Comparison of ENCODE assay signal across 32 cellular contexts in the genomic region with DNA sequence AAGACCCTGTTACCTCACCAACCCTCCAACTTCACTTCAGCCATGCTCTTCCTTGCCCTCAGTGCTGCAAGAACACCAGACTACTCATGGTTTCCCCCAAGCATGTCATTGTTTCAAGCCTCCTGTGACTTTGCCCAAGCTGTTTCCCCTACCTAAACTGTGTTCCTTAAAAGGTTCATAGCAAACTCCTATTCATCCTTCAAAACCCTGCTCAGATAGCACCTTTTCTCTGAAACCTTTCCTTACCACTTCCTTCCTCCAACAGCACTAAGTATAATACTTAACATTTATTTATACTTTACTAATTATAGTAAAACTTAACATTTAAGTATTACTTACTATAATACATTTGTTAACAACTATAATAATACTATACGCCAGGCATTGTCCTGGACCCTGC.
"Had no signal": no experiment of that assay in that cellular context is flagged by ENCODE, and none has a peak within 500 bp of the region (broad histone marks: within the 10 kb centered on the region; RNA-seq: fewer than 3 reads in every experiment).

No MANE protein-coding gene starts in this region.

- ATAC-seq: activated CD8-positive, alpha-beta T cell treated with anti-CD3 and anti-CD28 coated beads for 36 hours; activated naive CD4-positive, alpha-beta T cell treated with anti-CD3 and anti-CD28 coated beads, Interleukin-2, amount 50 U/mL, for 72 hours; activated T-cell treated with anti-CD3 and anti-CD28 coated beads, Interleukin-2, amount 50 U/mL, for 4 hours; activated T-cell treated with anti-CD3 and anti-CD28 coated beads, Interleukin-2, amount 50 U/mL, for 72 hours; activated T-helper 17 cell treated with anti-CD3 and anti-CD28 coated beads, Interleukin-2, amount 50 U/mL, for 72 hours; body of pancreas had no signal

- H3K9me3 Mint-ChIP-seq: activated B cell treated with CpG ODN at 0.5 μM for 24 hours; activated CD4-positive, alpha-beta memory T cell treated with anti-CD3 and anti-CD28 coated beads for 36 hours; activated CD4-positive, alpha-beta T cell treated with anti-CD3 and anti-CD28 coated beads, Interleukin-2, amount 10 ng/mL, durations not matched to agents 24 days and 14 days; activated CD8-positive, alpha-beta T cell treated with anti-CD3 and anti-CD28 coated beads for 36 hours; activated naive CD4-positive, alpha-beta T cell treated with anti-CD3 and anti-CD28 coated beads for 36 hours; activated naive CD4-positive, alpha-beta T cell treated with anti-CD3 and anti-CD28 coated beads, Interleukin-2, amount 50 U/mL, for 72 hours; activated T-cell treated with anti-CD3 and anti-CD28 coated beads, Interleukin-2, amount 50 U/mL, for 4 hours; activated T-cell treated with anti-CD3 and anti-CD28 coated beads, Interleukin-2, amount 50 U/mL, for 72 hours; activated T-helper 1 cell treated with anti-CD3 and anti-CD28 coated beads, Interleukin-12 subunit alpha, Interleukin-12 subunit beta, Interleukin-2, Interleukin-4 antibody, amounts not matched to agents 30 ng/mL and 10 ng/mL and 1 ng/mL, durations not matched to agents 14 hours and 24 hours and 36 hours; activated T-helper 17 cell treated with anti-CD3 and anti-CD28 coated beads, Interleukin-2, amount 50 U/mL, for 72 hours; T-helper 1 cell treated with Interleukin-12 subunit alpha and Interleukin-12 subunit beta and Interleukin-4 antibody, amounts not matched to agents 30 μg/mL and 1 μg/mL, for 36 hours; T-helper 2 cell treated with Interferon-gamma antibody and Interleukin-4, amounts not matched to agents 5 μg/mL and 100 μg/mL, for 36 hours had no signal

- H3K36me3 Mint-ChIP-seq: activated CD4-positive, alpha-beta memory T cell treated with anti-CD3 and anti-CD28 coated beads for 36 hours; activated naive CD4-positive, alpha-beta T cell treated with anti-CD3 and anti-CD28 coated beads, Interleukin-2, amount 50 U/mL, for 72 hours had no signal

- DNase-seq: activated B cell treated with CpG ODN at 0.5 μM for 24 hours; activated CD4-positive, alpha-beta memory T cell treated with anti-CD3 and anti-CD28 coated beads for 36 hours; activated CD4-positive, alpha-beta T cell treated with anti-CD3 and anti-CD28 coated beads for 4 hours; activated CD4-positive, alpha-beta T cell treated with anti-CD3 and anti-CD28 coated beads, Interleukin-2, amount 10 ng/mL, durations not matched to agents 24 days and 14 days; activated CD4-positive, alpha-beta T cell treated with anti-CD3 and anti-CD28 coated beads, Interleukin-2, amount 50 U/mL, for 1 hour; activated CD4-positive, alpha-beta T cell treated with anti-CD3 and anti-CD28 coated beads, Interleukin-2, amount 50 U/mL, for 4 hours; activated CD4-positive, CD25-positive, alpha-beta regulatory T cell treated with anti-CD3 and anti-CD28 coated beads, Interleukin-2, amount 50 U/mL, for 72 hours; activated CD8-positive, alpha-beta memory T cell treated with anti-CD3 and anti-CD28 coated beads, Interleukin-2, amount 50 U/mL, for 4 hours; activated CD8-positive, alpha-beta T cell treated with anti-CD3 and anti-CD28 coated beads for 36 hours; activated effector memory CD4-positive, alpha-beta T cell treated with anti-CD3 and anti-CD28 coated beads, Interleukin-2, amount 50 U/mL, for 16 hours; activated gamma-delta T cell treated with Interleukin-2 at 50 U/mL for 16 hours; activated naive CD4-positive, alpha-beta T cell; activated naive CD4-positive, alpha-beta T cell treated with anti-CD3 and anti-CD28 coated beads for 36 hours; activated naive CD4-positive, alpha-beta T cell treated with anti-CD3 and anti-CD28 coated beads, Interleukin-2, amount 50 U/mL, for 16 hours; activated T-cell treated with anti-CD3 and anti-CD28 coated beads for 4 hours; activated T-cell treated with anti-CD3 and anti-CD28 coated beads, Interleukin-2, amount 50 U/mL, for 1 hour; activated T-cell treated with anti-CD3 and anti-CD28 coated beads, Interleukin-2, amount 50 U/mL, for 4 hours; activated T-cell treated with anti-CD3 and anti-CD28 coated beads, Interleukin-2, amount 50 U/mL, for 72 hours; adrenal gland; amniotic stem cell; aorta; body of pancreas; brain microvascular endothelial cell; central memory CD4-positive, alpha-beta T cell; T-helper 1 cell; T-helper 2 cell; T-helper 9 cell had no signal

- H3K4me1 Mint-ChIP-seq: activated B cell treated with CpG ODN at 0.5 μM for 24 hours; activated T-helper 17 cell treated with anti-CD3 and anti-CD28 coated beads, Interleukin-2, amount 50 U/mL, for 72 hours had no signal

- H3K27ac Mint-ChIP-seq: activated B cell treated with CpG ODN at 0.5 μM for 24 hours; activated CD4-positive, alpha-beta memory T cell treated with anti-CD3 and anti-CD28 coated beads for 36 hours; activated CD4-positive, alpha-beta T cell treated with anti-CD3 and anti-CD28 coated beads, Interleukin-2, amount 10 ng/mL, durations not matched to agents 24 days and 14 days; activated CD8-positive, alpha-beta T cell treated with anti-CD3 and anti-CD28 coated beads for 36 hours; activated naive CD4-positive, alpha-beta T cell treated with anti-CD3 and anti-CD28 coated beads for 36 hours; activated naive CD4-positive, alpha-beta T cell treated with anti-CD3 and anti-CD28 coated beads, Interleukin-2, amount 50 U/mL, for 72 hours; activated T-cell treated with anti-CD3 and anti-CD28 coated beads, Interleukin-2, amount 50 U/mL, for 72 hours; activated T-helper 1 cell treated with anti-CD3 and anti-CD28 coated beads, Interleukin-12 subunit alpha, Interleukin-12 subunit beta, Interleukin-2, Interleukin-4 antibody, amounts not matched to agents 30 ng/mL and 10 ng/mL and 1 ng/mL, durations not matched to agents 14 hours and 24 hours and 36 hours; activated T-helper 17 cell treated with anti-CD3 and anti-CD28 coated beads, Interleukin-2, amount 50 U/mL, for 72 hours; T-helper 1 cell treated with Interleukin-12 subunit alpha and Interleukin-12 subunit beta and Interleukin-4 antibody, amounts not matched to agents 30 μg/mL and 1 μg/mL, for 36 hours; T-helper 2 cell treated with Interferon-gamma antibody and Interleukin-4, amounts not matched to agents 5 μg/mL and 100 μg/mL, for 36 hours had no signal

- H3K4me3 Mint-ChIP-seq: activated B cell treated with CpG ODN at 0.5 μM for 24 hours; activated CD4-positive, alpha-beta memory T cell treated with anti-CD3 and anti-CD28 coated beads for 36 hours; activated CD4-positive, alpha-beta T cell treated with anti-CD3 and anti-CD28 coated beads, Interleukin-2, amount 10 ng/mL, durations not matched to agents 24 days and 14 days; activated CD8-positive, alpha-beta T cell treated with anti-CD3 and anti-CD28 coated beads for 36 hours; activated naive CD4-positive, alpha-beta T cell treated with anti-CD3 and anti-CD28 coated beads for 36 hours; activated T-cell treated with anti-CD3 and anti-CD28 coated beads, Interleukin-2, amount 50 U/mL, for 4 hours; activated T-cell treated with anti-CD3 and anti-CD28 coated beads, Interleukin-2, amount 50 U/mL, for 72 hours; activated T-helper 1 cell treated with anti-CD3 and anti-CD28 coated beads, Interleukin-12 subunit alpha, Interleukin-12 subunit beta, Interleukin-2, Interleukin-4 antibody, amounts not matched to agents 30 ng/mL and 10 ng/mL and 1 ng/mL, durations not matched to agents 14 hours and 24 hours and 36 hours; activated T-helper 17 cell treated with anti-CD3 and anti-CD28 coated beads, Interleukin-2, amount 50 U/mL, for 72 hours; T-helper 1 cell treated with Interleukin-12 subunit alpha and Interleukin-12 subunit beta and Interleukin-4 antibody, amounts not matched to agents 30 μg/mL and 1 μg/mL, for 36 hours; T-helper 2 cell treated with Interferon-gamma antibody and Interleukin-4, amounts not matched to agents 5 μg/mL and 100 μg/mL, for 36 hours had no signal
